ENCODE assay signal across 8 cellular contexts in the genomic region with DNA sequence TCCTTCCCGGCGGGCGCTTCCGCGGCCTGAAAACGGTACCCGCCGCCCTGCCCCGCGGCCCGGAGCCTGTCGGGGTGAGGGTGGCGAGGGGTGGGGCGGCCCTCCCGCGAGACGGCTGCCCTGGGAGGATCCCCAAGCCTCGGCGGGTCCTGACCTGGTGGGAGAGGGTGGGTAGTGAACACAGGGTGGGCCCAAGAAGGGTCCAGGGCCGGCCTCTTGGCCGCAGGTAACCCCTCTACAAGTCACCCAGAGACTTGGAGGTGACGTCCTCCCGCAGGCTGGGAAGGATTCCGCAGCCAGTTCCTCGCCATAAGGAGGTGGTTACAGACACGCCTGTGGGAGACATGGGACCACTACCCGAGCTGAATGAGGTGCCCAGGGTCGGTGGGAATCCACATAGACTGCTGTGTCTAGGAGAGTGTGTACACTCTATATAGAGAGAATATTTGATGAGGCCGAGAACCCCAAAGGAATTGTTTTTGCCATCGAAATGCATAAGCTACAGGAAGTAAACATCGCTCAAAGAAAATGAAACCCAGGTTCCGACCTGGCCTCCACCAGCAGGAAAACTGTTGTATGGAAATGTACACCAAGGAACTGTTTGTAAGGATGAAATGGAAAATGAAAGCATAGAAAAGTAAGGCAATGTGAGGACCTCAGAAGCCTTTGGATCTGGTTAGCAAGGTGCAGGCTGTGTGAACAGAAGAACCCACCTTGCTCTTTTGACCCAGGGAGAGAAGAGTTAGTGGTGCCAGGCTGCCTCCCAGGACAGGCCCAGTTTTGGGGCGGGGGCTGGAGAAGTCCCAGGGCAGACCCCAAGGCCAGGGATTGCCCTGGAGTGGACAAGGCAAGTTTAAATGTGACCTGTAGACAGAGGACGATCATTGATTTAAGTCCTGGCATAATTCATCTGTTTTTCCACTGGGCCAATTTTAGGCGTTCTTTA. TPM values are rescaled to one million over a fixed set of nuclear protein-coding genes. Genes with fewer than 3 reads are reported as not detected.
DNase-seq lines count a peak whose midpoint lies in the region; ATAC-seq and TF ChIP-seq lines count a peak whose summit lies in the region.

No MANE protein-coding gene starts in this region.

- H3K4me2 ChIP-seq in fibroblast of lung (ENCODE audit: extremely low read depth, insufficient read depth, low read length), result peak overlapping the region; percentile 19

- H3K36me3 Mint-ChIP-seq in activated CD8-positive, alpha-beta memory T cell treated with anti-CD3 and anti-CD28 coated beads, Interleukin-2, amount 10 ng/mL, durations not matched to agents 7 days and 5 days, result peaks cover 29% of the 10 kb centered on the region
- H3K36me3 Mint-ChIP-seq in natural killer cell treated with Interleukin-12 subunit alpha and Interleukin-12 subunit beta and Interleukin-15 and Interleukin-18, amount 100 ng/mL, for 72 hours, result no peaks in the 10 kb centered on the region

- no peaks in the 10 kb centered on the region for H4K20me1 ChIP-seq in fibroblast of lung (ENCODE audit: control insufficient read depth, extremely low read depth, insufficient read depth, low read length)

- DNase-seq in GM03348 (ENCODE audit: low spot score), result peak; percentile 36
- peak; percentile 59 for DNase-seq in activated CD8-positive, alpha-beta memory T cell treated with anti-CD3 and anti-CD28 coated beads, Interleukin-2, amount 10 ng/mL, durations not matched to agents 7 days and 5 days
- DNase-seq in fibroblast of lung (ENCODE audit: low read depth in 2 of 2), result peak; percentile 19 to 42
- no peak for DNase-seq in natural killer cell treated with Interleukin-12 subunit alpha and Interleukin-12 subunit beta and Interleukin-15 and Interleukin-18, amount 100 ng/mL, for 72 hours (ENCODE audit: low spot score)
- DNase-seq in aorta, result peak in 1 of 2 donors; percentile 67
- no peak for DNase-seq in pons (ENCODE audit: low spot score)

- intact Hi-C loops in aorta (cut with DNase I), result no loop called here

- H3K9me3 ChIP-seq in HUES64 (ENCODE audit: insufficient read depth, low read depth, low read length) (no peaks in the 10 kb centered on the region), fibroblast of lung (ENCODE audit: control insufficient read depth, insufficient read depth, low read depth, low read length) (no peaks in the 10 kb centered on the region), aorta (ENCODE audit: control insufficient read depth, low read length) (no peaks in the 10 kb centered on the region)

- H3K4me3 Mint-ChIP-seq in activated CD8-positive, alpha-beta memory T cell treated with anti-CD3 and anti-CD28 coated beads, Interleukin-2, amount 10 ng/mL, durations not matched to agents 7 days and 5 days, result peak overlapping the region; percentile 92
- H3K4me3 Mint-ChIP-seq in natural killer cell treated with Interleukin-12 subunit alpha and Interleukin-12 subunit beta and Interleukin-15 and Interleukin-18, amount 100 ng/mL, for 72 hours, result peak overlapping the region; percentile 88

- H3K4me1 Mint-ChIP-seq in activated CD8-positive, alpha-beta memory T cell treated with anti-CD3 and anti-CD28 coated beads, Interleukin-2, amount 10 ng/mL, durations not matched to agents 7 days and 5 days, result peaks cover 49% of the 10 kb centered on the region
- H3K4me1 Mint-ChIP-seq in natural killer cell treated with Interleukin-12 subunit alpha and Interleukin-12 subunit beta and Interleukin-15 and Interleukin-18, amount 100 ng/mL, for 72 hours (ENCODE audit: low read depth in 2 of 2), result peaks cover 38 to 42% of the 10 kb centered on the region in 2 donors

- peaks cover 9% of the 10 kb centered on the region for H3K27me3 ChIP-seq in HUES64 (ENCODE audit: insufficient read depth, low read length)
- H3K27me3 ChIP-seq in fibroblast of lung (ENCODE audit: control insufficient read depth, insufficient read depth, low read length), result no peaks in the 10 kb centered on the region
- H3K27me3 ChIP-seq in aorta (ENCODE audit: control insufficient read depth in 1 of 2, insufficient read depth in 2 of 2, low read length in 1 of 2), result no peaks in the 10 kb centered on the region

- peaks cover 39% of the 10 kb centered on the region for H3K79me2 ChIP-seq in fibroblast of lung (ENCODE audit: control insufficient read depth, insufficient read depth, low read length)

- no peak for TF ChIP-seq CTCF in fibroblast of lung (conservative IDR thresholded peaks at IDR 0.05 in 1 of 2, IDR thresholded peaks at IDR 0.05 in 1 of 2; ENCODE audit: low read depth in 1 of 2, low read length in 2 of 2)

- ATAC-seq in GM21529 (IDR thresholded peaks at IDR 0.05; ENCODE audit: unreplicated experiment) (peak; percentile 27), aorta (ENCODE audit: low FRiP score) (peak; percentile 61)
- ATAC-seq in activated CD8-positive, alpha-beta memory T cell treated with anti-CD3 and anti-CD28 coated beads, Interleukin-2, amount 10 ng/mL, durations not matched to agents 7 days and 5 days, result peak; percentile 45
- peak; percentile 54 to 59 for ATAC-seq in natural killer cell treated with Interleukin-12 subunit alpha and Interleukin-12 subunit beta and Interleukin-15 and Interleukin-18, amount 100 ng/mL, for 72 hours

- H3K4me3 ChIP-seq in HUES64 (ENCODE audit: low read length) (peak overlapping the region; percentile 87), fibroblast of lung (replicated peaks in 1 of 4; ENCODE audit: control extremely low read depth in 1 of 4, insufficient read depth in 1 of 4, low read depth in 3 of 4, low read length in 4 of 4) (peak overlapping the region; percentile 63 to 95 (median 84)), aorta (ENCODE audit: low read length in 2 of 2) (peak overlapping the region; percentile 61 to 99)

- peak overlapping the region; percentile 58 for H2AFZ ChIP-seq in fibroblast of lung (ENCODE audit: low read length)

- H3K27me3 Mint-ChIP-seq in activated CD8-positive, alpha-beta memory T cell treated with anti-CD3 and anti-CD28 coated beads, Interleukin-2, amount 10 ng/mL, durations not matched to agents 7 days and 5 days, result no peaks in the 10 kb centered on the region
- H3K27me3 Mint-ChIP-seq in natural killer cell treated with Interleukin-12 subunit alpha and Interleukin-12 subunit beta and Interleukin-15 and Interleukin-18, amount 100 ng/mL, for 72 hours, result no peaks in the 10 kb centered on the region

- WGBS in HUES64, result 17% methylated on average over 35 of the region's 35 CpGs
- WGBS in aorta, 2 donors, result 1% methylated on average over 18 to 35 of the region's 35 CpGs

- peak overlapping the region; percentile 89 for H3K27ac Mint-ChIP-seq in activated CD8-positive, alpha-beta memory T cell treated with anti-CD3 and anti-CD28 coated beads, Interleukin-2, amount 10 ng/mL, durations not matched to agents 7 days and 5 days
- peak overlapping the region; percentile 77 to 90 for H3K27ac Mint-ChIP-seq in natural killer cell treated with Interleukin-12 subunit alpha and Interleukin-12 subunit beta and Interleukin-15 and Interleukin-18, amount 100 ng/mL, for 72 hours

- H3K4me1 ChIP-seq in HUES64 (ENCODE audit: insufficient read depth, low read length) (no peaks in the 10 kb centered on the region), fibroblast of lung (ENCODE audit: control insufficient read depth, extremely low read depth, insufficient read depth, low read length) (peaks cover 6% of the 10 kb centered on the region), aorta (ENCODE audit: control insufficient read depth in 1 of 2, insufficient read depth in 2 of 2, low read length in 2 of 2) (peaks cover 0 to 3% of the 10 kb centered on the region in 2 donors)

- CTCF ChIA-PET in activated CD8-positive, alpha-beta memory T cell treated with anti-CD3 and anti-CD28 coated beads, Interleukin-2, amount 10 ng/mL, durations not matched to agents 7 days and 5 days (lab: Charles Lee), result interaction anchor here (0.7 to 2.3 kb wide), 12 partner anchors 8 to 389 kb away, joined by 3 to 14 read pairs (median 5); a partner anchor contains a TSS

- peak overlapping the region; percentile 52; the same call in 1 of the 2 replicates for H3K9ac ChIP-seq in HUES64 (ENCODE audit: low read depth, low read length)
- peak overlapping the region; percentile 93 for H3K9ac ChIP-seq in fibroblast of lung (ENCODE audit: insufficient read depth, low read length)

- H3K27ac ChIP-seq in HUES64 (ENCODE audit: low read depth, low read length) (no peak overlapping the region), fibroblast of lung (ENCODE audit: insufficient read depth, low read length) (peak overlapping the region; percentile 91), aorta (ENCODE audit: low read depth in 1 of 2, low read length in 2 of 2) (peak overlapping the region; percentile 3 to 95)

- no peaks in the 10 kb centered on the region for H3K9me3 Mint-ChIP-seq in activated CD8-positive, alpha-beta memory T cell treated with anti-CD3 and anti-CD28 coated beads, Interleukin-2, amount 10 ng/mL, durations not matched to agents 7 days and 5 days (ENCODE audit: low read depth)
- H3K9me3 Mint-ChIP-seq in natural killer cell treated with Interleukin-12 subunit alpha and Interleukin-12 subunit beta and Interleukin-15 and Interleukin-18, amount 100 ng/mL, for 72 hours, result no peaks in the 10 kb centered on the region

- no peaks in the 10 kb centered on the region for H3K36me3 ChIP-seq in HUES64 (ENCODE audit: insufficient read depth, low read length)
- H3K36me3 ChIP-seq in fibroblast of lung (ENCODE audit: control insufficient read depth, insufficient read depth, low read length), result peaks cover 2% of the 10 kb centered on the region
- H3K36me3 ChIP-seq in aorta (ENCODE audit: control insufficient read depth in 1 of 2, insufficient read depth in 2 of 2, low read length in 1 of 2), result no peaks in the 10 kb centered on the region

RNA-seq across cellular contexts. Expression of a gene that starts 0.7 kb away (rescaled TPM):
- 6.8 TPM for polyA plus RNA-seq in HUES64 (2013, experiment 1 of 2)
- 9.7 TPM for polyA plus RNA-seq in HUES64 (2013, experiment 2 of 2)
- total RNA-seq in activated CD8-positive, alpha-beta memory T cell treated with anti-CD3 and anti-CD28 coated beads, Interleukin-2, amount 10 ng/mL, durations not matched to agents 7 days and 5 days, result 100 to 1,000 TPM; 111 to 112 TPM
- total RNA-seq in fibroblast of lung, result 99.6 and 156 TPM in 2 replicates
- polyA plus RNA-seq in fibroblast of lung, result 82.9 and 139 TPM in 2 replicates
- 133 and 178 TPM in 2 replicates for polyA plus RNA-seq in fibroblast of lung (2012)
- polyA minus RNA-seq in fibroblast of lung (ENCODE audit: low replicate concordance), result 41.9 and 63.1 TPM in 2 replicates
- 10 to 100 TPM; 56.1 to 89.6 TPM for total RNA-seq in natural killer cell treated with Interleukin-12 subunit alpha and Interleukin-12 subunit beta and Interleukin-15 and Interleukin-18, amount 100 ng/mL, for 72 hours
- 100 to 1,000 TPM in 1 of 2 donors, 10 to 100 TPM in 1; 87.4 to 107 TPM for total RNA-seq in aorta
- 100 to 1,000 TPM in 1 of 2 donors, 10 to 100 TPM in 1; 92.0 to 115 TPM for polyA plus RNA-seq in aorta

Comparison
In these comparisons a context has a peak if more than half of its experiments do, and no peak if none do; other contexts are left out.
1. DNase-seq: peak in GM03348 (single experiment), activated CD8-positive, alpha-beta memory T cell treated with anti-CD3 and anti-CD28 coated beads, Interleukin-2, amount 10 ng/mL, durations not matched to agents 7 days and 5 days (single experiment) and fibroblast of lung (2 of 2); none in natural killer cell treated with Interleukin-12 subunit alpha and Interleukin-12 subunit beta and Interleukin-15 and Interleukin-18, amount 100 ng/mL, for 72 hours (single experiment) and pons (single experiment).
2. Peak in every context shown above with its lines, with median percentiles within 50 percentile points of each other: ATAC-seq and H3K4me3 ChIP-seq.